Comparison of ENCODE assay signal across 16 cellular contexts in the genomic region with DNA sequence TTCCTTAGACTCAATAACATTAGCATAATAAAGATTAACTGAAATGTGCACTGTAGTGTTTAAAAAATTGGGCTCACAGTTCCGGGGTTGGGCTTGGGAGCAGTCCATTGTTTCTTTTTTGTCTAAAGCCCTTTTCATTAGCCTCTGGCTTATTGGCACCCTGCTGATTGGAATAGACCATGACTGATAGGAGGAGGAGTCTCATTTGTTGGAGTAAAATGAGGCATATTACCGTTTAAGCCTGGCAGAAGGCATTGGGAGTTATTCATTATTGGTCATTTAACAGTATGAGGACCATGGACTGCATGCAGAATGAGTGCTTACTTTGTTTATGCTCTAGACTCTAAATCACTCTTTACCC.
A peak's percentile ranks its signal among the peaks of the same experiment; 100 is the strongest.
DNase-seq lines count a peak whose midpoint lies in the region; ATAC-seq and TF ChIP-seq lines count a peak whose summit lies in the region.
"Had no signal": no experiment of that assay in that cellular context is flagged by ENCODE, and none has a peak within 500 bp of the region (broad histone marks: within the 10 kb centered on the region; RNA-seq: fewer than 3 reads in every experiment).

No MANE protein-coding gene starts in this region.

- H3K9me3 ChIP-seq in HUES64 (ENCODE audit: insufficient read depth, low read depth, low read length) (no peaks in the 10 kb centered on the region), hepatocyte (ENCODE audit: low read depth) (no peaks in the 10 kb centered on the region)
- H3K9me3 ChIP-seq: BE2C, transverse colon had no signal

- no peak overlapping the region for H2AFZ ChIP-seq in hepatocyte

- H3K9me2 ChIP-seq in hepatocyte (replicated peaks; ENCODE audit: insufficient read depth) = no peaks in the 10 kb centered on the region

- WGBS in HUES64 = 48% methylated on average over 2 of the region's 2 CpGs
- 52% methylated on average over 2 of the region's 2 CpGs for WGBS in hepatocyte (ENCODE audit: low lambda C conversion rate, missing lambda C conversion rate)

- H4K20me1 ChIP-seq in hepatocyte (ENCODE audit: insufficient read depth, poor library complexity, severe bottlenecking) = peaks cover 4% of the 10 kb centered on the region

- H3K27ac ChIP-seq in HUES64 (ENCODE audit: low read depth, low read length) = 0 out of 2 replicates have a peak overlapping the region, but pooled peaks have one; percentile 3
- H3K27ac ChIP-seq in hepatocyte = peak overlapping the region; percentile 20
- H3K27ac ChIP-seq: transverse colon, WERI-Rb-1 had no signal

- H3K9ac ChIP-seq in HUES64 (ENCODE audit: low read depth, low read length) = no peak overlapping the region

- H3K79me2 ChIP-seq in hepatocyte = peaks cover 2% of the 10 kb centered on the region

- DNase-seq in NCI-H748 treated with DMSO at 0.1 percent for 48 hours (lab: John Stamatoyannopoulos, UW) (peak; percentile 86), hepatocyte (ENCODE audit: low spot score) (no peak), renal cortical epithelial cell (ENCODE audit: low read depth) (peak; percentile 12), HPDE6-E6E7 (ENCODE audit: extremely low spot score) (no peak), H7 (no peak)
- DNase-seq: activated CD8-positive, alpha-beta memory T cell treated with anti-CD3 and anti-CD28 coated beads, Interleukin-2, amount 50 U/mL, for 4 hours; activated naive CD4-positive, alpha-beta T cell treated with anti-CD3 and anti-CD28 coated beads, Interleukin-2, amount 50 U/mL, for 16 hours; BE2C; foreskin fibroblast; PC-3; stimulated activated CD4-positive, alpha-beta T cell treated with anti-CD3 and anti-CD28 coated beads, Interleukin-1b, Interleukin-23, amount 100 ng/mL, for 48 hours; transverse colon; WERI-Rb-1 had no signal

- peaks cover 38% of the 10 kb centered on the region for H3K4me1 ChIP-seq in HUES64 (ENCODE audit: insufficient read depth, low read length)
- peaks cover 7% of the 10 kb centered on the region for H3K4me1 ChIP-seq in hepatocyte (ENCODE audit: insufficient read depth)

- H3K4me3 ChIP-seq in HUES64 (ENCODE audit: low read length) = no peak overlapping the region
- no peak overlapping the region for H3K4me3 ChIP-seq in hepatocyte
- no peak overlapping the region for H3K4me3 ChIP-seq in H7 (ENCODE audit: insufficient read depth, low read depth, low read length)
- H3K4me3 ChIP-seq: transverse colon had no signal

- peaks cover 62% of the 10 kb centered on the region for H3K36me3 ChIP-seq in HUES64 (ENCODE audit: insufficient read depth, low read length)
- H3K36me3 ChIP-seq in hepatocyte (replicated peaks; ENCODE audit: insufficient read depth, low read depth) = no peaks in the 10 kb centered on the region
- H3K36me3 ChIP-seq in H7 (replicated peaks; ENCODE audit: control insufficient read depth, insufficient read depth, low read length) = peaks cover under 1% of the 10 kb centered on the region

- peak overlapping the region; percentile 7 for H3K4me2 ChIP-seq in hepatocyte

- H3K27me3 ChIP-seq in HUES64 (ENCODE audit: insufficient read depth, low read length) (no peaks in the 10 kb centered on the region), hepatocyte (no peaks in the 10 kb centered on the region), H7 (ENCODE audit: control insufficient read depth, insufficient read depth, low read length) (no peaks in the 10 kb centered on the region)
- H3K27me3 ChIP-seq: BE2C, transverse colon had no signal

- ATAC-seq in activated CD4-positive, CD25-positive, alpha-beta regulatory T cell treated with anti-CD3 and anti-CD28 coated beads, Interleukin-2, amount 50 U/mL, for 24 hours = no peak
- ATAC-seq in HG02885 (IDR thresholded peaks at IDR 0.05; ENCODE audit: poor library complexity, unreplicated experiment) = no peak
- ATAC-seq: PC-3 had no signal

- TF ChIP-seq CTCF in hepatocyte (IDR thresholded peaks at IDR 0.05; ENCODE audit: poor library complexity) = no peak

Comparison
In these comparisons a context has a peak if more than half of its experiments do, and no peak if none do; other contexts are left out.
1. DNase-seq: peak in NCI-H748 treated with DMSO at 0.1 percent for 48 hours (single experiment) and renal cortical epithelial cell (single experiment); none in hepatocyte (single experiment), HPDE6-E6E7 (single experiment) and H7 (single experiment).